In genomic region chr7:10973061-10973941, GRCh38 we compare ENCODE assay signal across 8 cellular contexts. TPM values are rescaled to one million over a fixed set of nuclear protein-coding genes. Genes with fewer than 3 reads are reported as not detected.
DNase-seq lines count a peak whose midpoint lies in the region; ATAC-seq and TF ChIP-seq lines count a peak whose summit lies in the region.

Gene PHF14 (plus strand): TSS chr7:10973872. CDS start chr7:10974324, 452 bp downstream.

- ATAC-seq in GM18870 (IDR thresholded peaks at IDR 0.05; ENCODE audit: unreplicated experiment) (peak; percentile 92), HG03135 (IDR thresholded peaks at IDR 0.05; ENCODE audit: unreplicated experiment) (peak; percentile 97)

- H3K4me3 ChIP-seq in ACC112 (ENCODE audit: low read depth, low read length) (peak within 1 kb of the TSS; percentile 100), breast epithelium (peak within 1 kb of the TSS; percentile 69 to 94 (median 92)), iPS-18c (ENCODE audit: insufficient read depth, low read depth, low read length) (peak within 1 kb of the TSS; percentile 86), skeletal muscle tissue (ENCODE audit: low read length in 3 of 3) (peak within 1 kb of the TSS; percentile 89 to 92 (median 91))

- peak; percentile 52 for TF ChIP-seq POLR2A in breast epithelium (IDR thresholded peaks at IDR 0.05)

- H3K9me3 ChIP-seq in breast epithelium (no peaks in the 10 kb centered on the region), iPS-18c (ENCODE audit: control insufficient read depth, insufficient read depth, low read length) (no peaks in the 10 kb centered on the region), skeletal muscle tissue (ENCODE audit: control insufficient read depth in 3 of 3, low read length in 3 of 3) (no peaks in the 10 kb centered on the region)

- peak within 1 kb of the TSS; percentile 81 to 88 (median 82) for H3K9ac ChIP-seq in skeletal muscle tissue (ENCODE audit: low read depth in 1 of 3, low read length in 3 of 3)

- TF ChIP-seq CTCF in VCaP (conservative IDR thresholded peaks at IDR 0.05), result no peak
- no peak for TF ChIP-seq CTCF in breast epithelium (IDR thresholded peaks at IDR 0.05)

- no peak within 1 kb of the TSS for H3K27ac ChIP-seq in ACC112 (ENCODE audit: low read depth, low read length)
- peak within 1 kb of the TSS; percentile 97 for H3K27ac ChIP-seq in VCaP
- H3K27ac ChIP-seq in breast epithelium, result peak within 1 kb of the TSS; percentile 82 to 90
- peak within 1 kb of the TSS; percentile 46 for H3K27ac ChIP-seq in skeletal muscle tissue (ENCODE audit: low read depth, low read length)

- intact Hi-C loops in breast epithelium (cut with DNase I; ENCODE audit: low total_unique reads), result no loop called here

- peaks cover 6% of the 10 kb centered on the region; the same call in 1 of the 2 replicates for H3K36me3 ChIP-seq in ACC112 (ENCODE audit: insufficient read depth, low read length)
- H3K36me3 ChIP-seq in breast epithelium, result no peaks in the 10 kb centered on the region
- no peaks in the 10 kb centered on the region for H3K36me3 ChIP-seq in skeletal muscle tissue (ENCODE audit: control insufficient read depth in 3 of 3, insufficient read depth in 3 of 3, low read length in 3 of 3)

- peaks cover 17% of the 10 kb centered on the region for H3K27me3 ChIP-seq in ACC112 (ENCODE audit: insufficient read depth, low read length)
- no peaks in the 10 kb centered on the region for H3K27me3 ChIP-seq in breast epithelium
- H3K27me3 ChIP-seq in skeletal muscle tissue (ENCODE audit: control insufficient read depth in 3 of 3, insufficient read depth in 3 of 3, low read length in 3 of 3), result no peaks in the 10 kb centered on the region

- peaks cover 11% of the 10 kb centered on the region for H3K79me2 ChIP-seq in ACC112 (ENCODE audit: control insufficient read depth, insufficient read depth, low read length, unreplicated experiment)

- H3K4me1 ChIP-seq in ACC112 (ENCODE audit: control insufficient read depth, insufficient read depth, low read length, unreplicated experiment) (no peaks in the 10 kb centered on the region), breast epithelium (no peaks in the 10 kb centered on the region), skeletal muscle tissue (ENCODE audit: control insufficient read depth in 3 of 3, insufficient read depth in 3 of 3, low read length in 3 of 3) (peaks cover 7 to 13% (median 7%) of the 10 kb centered on the region in 3 donors)

- DNase-seq in NCI-H2196 treated with DMSO at 0.1 percent for 48 hours (lab: John Stamatoyannopoulos, UW; ENCODE audit: unreplicated experiment) (peak; percentile 98), breast epithelium (ENCODE audit: low spot score in 2 of 2) (peak; percentile 96 to 97)

- H2AFZ ChIP-seq in ACC112 (ENCODE audit: low read length, unreplicated experiment), result peak within 1 kb of the TSS; percentile 97

RNA-seq across cellular contexts. Expression of gene PHF14, which starts in this region (rescaled TPM):
- total RNA-seq in breast epithelium (10 to 100 TPM; 42.6 to 73.5 (median 66.9) TPM), skeletal muscle tissue (50.1 TPM)
